ENCODE assay signal across 1 cellular context in genomic region chr4:87240341-87240740, GRCh38.
TF ChIP-seq lines count a peak whose summit lies in the region.

No MANE protein-coding gene starts in this region.

TF ChIP-seq in HepG2, 621 proteins besides CTCF, POLR2A, EP300 and RAD21:
- TF ChIP-seq RAD51 (IDR thresholded peaks at IDR 0.05; ENCODE audit: borderline replicate concordance) (no peak), USF2 (IDR thresholded peaks at IDR 0.05; ENCODE audit: low read depth, low read length) (no peak), USF2 (CRISPR knock-in tag; IDR thresholded peaks at IDR 0.05; ENCODE audit: borderline replicate concordance) (peak; percentile 43; the same call in 1 of the 2 replicates), FOXP1 (IDR thresholded peaks at IDR 0.05) (no peak), FOXP1 (CRISPR knock-in tag; IDR thresholded peaks at IDR 0.05) (peak; percentile 32; the same call in 1 of the 2 replicates)
